Comparison of ENCODE assay signal across 1 cellular context in the genomic region with DNA sequence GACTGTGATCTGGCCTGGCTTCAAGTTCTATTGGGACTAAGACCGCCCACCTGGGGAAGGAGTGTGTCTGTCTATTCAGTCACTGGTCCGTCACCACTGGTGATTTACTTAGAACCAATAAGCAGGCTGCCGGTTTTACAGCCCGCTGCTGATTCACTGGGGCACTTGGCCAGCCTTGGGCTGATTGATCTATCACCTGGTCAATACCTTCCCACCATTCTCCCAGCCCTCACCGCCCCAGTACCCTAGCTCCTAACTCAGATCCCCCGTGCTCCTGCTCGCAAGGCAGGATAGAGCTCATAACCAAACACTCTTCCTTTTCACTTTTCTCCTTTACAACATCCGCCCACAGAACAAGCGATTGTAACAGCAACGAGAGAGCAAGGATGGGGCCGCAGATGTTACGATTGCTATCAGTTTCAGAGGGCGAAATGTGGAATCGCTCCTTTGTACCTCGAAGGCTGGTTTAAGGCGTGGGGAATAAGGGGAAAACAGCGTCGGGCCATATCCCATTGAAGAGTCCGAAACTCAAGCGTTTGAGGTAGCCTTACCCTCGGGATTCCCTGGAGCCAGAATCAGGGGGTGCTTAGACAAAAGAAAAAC.
TF ChIP-seq lines count a peak whose summit lies in the region.

No MANE protein-coding gene starts in this region.

TF ChIP-seq in HEK293, 187 proteins besides CTCF, POLR2A, EP300 and RAD21 (continued from another document):
- TF ChIP-seq, protein P1, sequence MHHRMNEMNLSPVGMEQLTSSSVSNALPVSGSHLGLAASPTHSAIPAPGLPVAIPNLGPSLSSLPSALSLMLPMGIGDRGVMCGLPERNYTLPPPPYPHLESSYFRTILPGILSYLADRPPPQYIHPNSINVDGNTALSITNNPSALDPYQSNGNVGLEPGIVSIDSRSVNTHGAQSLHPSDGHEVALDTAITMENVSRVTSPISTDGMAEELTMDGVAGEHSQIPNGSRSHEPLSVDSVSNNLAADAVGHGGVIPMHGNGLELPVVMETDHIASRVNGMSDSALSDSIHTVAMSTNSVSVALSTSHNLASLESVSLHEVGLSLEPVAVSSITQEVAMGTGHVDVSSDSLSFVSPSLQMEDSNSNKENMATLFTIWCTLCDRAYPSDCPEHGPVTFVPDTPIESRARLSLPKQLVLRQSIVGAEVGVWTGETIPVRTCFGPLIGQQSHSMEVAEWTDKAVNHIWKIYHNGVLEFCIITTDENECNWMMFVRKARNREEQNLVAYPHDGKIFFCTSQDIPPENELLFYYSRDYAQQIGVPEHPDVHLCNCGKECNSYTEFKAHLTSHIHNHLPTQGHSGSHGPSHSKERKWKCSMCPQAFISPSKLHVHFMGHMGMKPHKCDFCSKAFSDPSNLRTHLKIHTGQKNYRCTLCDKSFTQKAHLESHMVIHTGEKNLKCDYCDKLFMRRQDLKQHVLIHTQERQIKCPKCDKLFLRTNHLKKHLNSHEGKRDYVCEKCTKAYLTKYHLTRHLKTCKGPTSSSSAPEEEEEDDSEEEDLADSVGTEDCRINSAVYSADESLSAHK (tag by site-specific recombination; IDR thresholded peaks at IDR 0.05): no peak
- TF ChIP-seq SP2 (tag by site-specific recombination; IDR thresholded peaks at IDR 0.05): peak; percentile 74
- TF ChIP-seq, protein P2, sequence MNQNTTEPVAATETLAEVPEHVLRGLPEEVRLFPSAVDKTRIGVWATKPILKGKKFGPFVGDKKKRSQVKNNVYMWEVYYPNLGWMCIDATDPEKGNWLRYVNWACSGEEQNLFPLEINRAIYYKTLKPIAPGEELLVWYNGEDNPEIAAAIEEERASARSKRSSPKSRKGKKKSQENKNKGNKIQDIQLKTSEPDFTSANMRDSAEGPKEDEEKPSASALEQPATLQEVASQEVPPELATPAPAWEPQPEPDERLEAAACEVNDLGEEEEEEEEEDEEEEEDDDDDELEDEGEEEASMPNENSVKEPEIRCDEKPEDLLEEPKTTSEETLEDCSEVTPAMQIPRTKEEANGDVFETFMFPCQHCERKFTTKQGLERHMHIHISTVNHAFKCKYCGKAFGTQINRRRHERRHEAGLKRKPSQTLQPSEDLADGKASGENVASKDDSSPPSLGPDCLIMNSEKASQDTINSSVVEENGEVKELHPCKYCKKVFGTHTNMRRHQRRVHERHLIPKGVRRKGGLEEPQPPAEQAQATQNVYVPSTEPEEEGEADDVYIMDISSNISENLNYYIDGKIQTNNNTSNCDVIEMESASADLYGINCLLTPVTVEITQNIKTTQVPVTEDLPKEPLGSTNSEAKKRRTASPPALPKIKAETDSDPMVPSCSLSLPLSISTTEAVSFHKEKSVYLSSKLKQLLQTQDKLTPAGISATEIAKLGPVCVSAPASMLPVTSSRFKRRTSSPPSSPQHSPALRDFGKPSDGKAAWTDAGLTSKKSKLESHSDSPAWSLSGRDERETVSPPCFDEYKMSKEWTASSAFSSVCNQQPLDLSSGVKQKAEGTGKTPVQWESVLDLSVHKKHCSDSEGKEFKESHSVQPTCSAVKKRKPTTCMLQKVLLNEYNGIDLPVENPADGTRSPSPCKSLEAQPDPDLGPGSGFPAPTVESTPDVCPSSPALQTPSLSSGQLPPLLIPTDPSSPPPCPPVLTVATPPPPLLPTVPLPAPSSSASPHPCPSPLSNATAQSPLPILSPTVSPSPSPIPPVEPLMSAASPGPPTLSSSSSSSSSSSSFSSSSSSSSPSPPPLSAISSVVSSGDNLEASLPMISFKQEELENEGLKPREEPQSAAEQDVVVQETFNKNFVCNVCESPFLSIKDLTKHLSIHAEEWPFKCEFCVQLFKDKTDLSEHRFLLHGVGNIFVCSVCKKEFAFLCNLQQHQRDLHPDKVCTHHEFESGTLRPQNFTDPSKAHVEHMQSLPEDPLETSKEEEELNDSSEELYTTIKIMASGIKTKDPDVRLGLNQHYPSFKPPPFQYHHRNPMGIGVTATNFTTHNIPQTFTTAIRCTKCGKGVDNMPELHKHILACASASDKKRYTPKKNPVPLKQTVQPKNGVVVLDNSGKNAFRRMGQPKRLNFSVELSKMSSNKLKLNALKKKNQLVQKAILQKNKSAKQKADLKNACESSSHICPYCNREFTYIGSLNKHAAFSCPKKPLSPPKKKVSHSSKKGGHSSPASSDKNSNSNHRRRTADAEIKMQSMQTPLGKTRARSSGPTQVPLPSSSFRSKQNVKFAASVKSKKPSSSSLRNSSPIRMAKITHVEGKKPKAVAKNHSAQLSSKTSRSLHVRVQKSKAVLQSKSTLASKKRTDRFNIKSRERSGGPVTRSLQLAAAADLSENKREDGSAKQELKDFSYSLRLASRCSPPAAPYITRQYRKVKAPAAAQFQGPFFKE (tag by site-specific recombination; IDR thresholded peaks at IDR 0.05; ENCODE audit: borderline replicate concordance): no peak
- TF ChIP-seq ZNF266 (tag by site-specific recombination; IDR thresholded peaks at IDR 0.05; ENCODE audit: low read depth): no peak
- TF ChIP-seq ZFP69B (tag by site-specific recombination; IDR thresholded peaks at IDR 0.05): no peak
- TF ChIP-seq, protein P3, sequence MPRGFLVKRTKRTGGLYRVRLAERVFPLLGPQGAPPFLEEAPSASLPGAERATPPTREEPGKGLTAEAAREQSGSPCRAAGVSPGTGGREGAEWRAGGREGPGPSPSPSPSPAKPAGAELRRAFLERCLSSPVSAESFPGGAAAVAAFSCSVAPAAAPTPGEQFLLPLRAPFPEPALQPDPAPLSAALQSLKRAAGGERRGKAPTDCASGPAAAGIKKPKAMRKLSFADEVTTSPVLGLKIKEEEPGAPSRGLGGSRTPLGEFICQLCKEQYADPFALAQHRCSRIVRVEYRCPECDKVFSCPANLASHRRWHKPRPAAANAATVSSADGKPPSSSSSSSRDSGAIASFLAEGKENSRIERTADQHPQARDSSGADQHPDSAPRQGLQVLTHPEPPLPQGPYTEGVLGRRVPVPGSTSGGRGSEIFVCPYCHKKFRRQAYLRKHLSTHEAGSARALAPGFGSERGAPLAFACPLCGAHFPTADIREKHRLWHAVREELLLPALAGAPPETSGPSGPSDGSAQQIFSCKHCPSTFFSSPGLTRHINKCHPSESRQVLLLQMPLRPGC (tag by site-specific recombination; IDR thresholded peaks at IDR 0.05): no peak
- TF ChIP-seq, protein P4, sequence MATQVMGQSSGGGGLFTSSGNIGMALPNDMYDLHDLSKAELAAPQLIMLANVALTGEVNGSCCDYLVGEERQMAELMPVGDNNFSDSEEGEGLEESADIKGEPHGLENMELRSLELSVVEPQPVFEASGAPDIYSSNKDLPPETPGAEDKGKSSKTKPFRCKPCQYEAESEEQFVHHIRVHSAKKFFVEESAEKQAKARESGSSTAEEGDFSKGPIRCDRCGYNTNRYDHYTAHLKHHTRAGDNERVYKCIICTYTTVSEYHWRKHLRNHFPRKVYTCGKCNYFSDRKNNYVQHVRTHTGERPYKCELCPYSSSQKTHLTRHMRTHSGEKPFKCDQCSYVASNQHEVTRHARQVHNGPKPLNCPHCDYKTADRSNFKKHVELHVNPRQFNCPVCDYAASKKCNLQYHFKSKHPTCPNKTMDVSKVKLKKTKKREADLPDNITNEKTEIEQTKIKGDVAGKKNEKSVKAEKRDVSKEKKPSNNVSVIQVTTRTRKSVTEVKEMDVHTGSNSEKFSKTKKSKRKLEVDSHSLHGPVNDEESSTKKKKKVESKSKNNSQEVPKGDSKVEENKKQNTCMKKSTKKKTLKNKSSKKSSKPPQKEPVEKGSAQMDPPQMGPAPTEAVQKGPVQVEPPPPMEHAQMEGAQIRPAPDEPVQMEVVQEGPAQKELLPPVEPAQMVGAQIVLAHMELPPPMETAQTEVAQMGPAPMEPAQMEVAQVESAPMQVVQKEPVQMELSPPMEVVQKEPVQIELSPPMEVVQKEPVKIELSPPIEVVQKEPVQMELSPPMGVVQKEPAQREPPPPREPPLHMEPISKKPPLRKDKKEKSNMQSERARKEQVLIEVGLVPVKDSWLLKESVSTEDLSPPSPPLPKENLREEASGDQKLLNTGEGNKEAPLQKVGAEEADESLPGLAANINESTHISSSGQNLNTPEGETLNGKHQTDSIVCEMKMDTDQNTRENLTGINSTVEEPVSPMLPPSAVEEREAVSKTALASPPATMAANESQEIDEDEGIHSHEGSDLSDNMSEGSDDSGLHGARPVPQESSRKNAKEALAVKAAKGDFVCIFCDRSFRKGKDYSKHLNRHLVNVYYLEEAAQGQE (tag by site-specific recombination; IDR thresholded peaks at IDR 0.05): no peak
- peak; percentile 49 for TF ChIP-seq ZNF366 (tag by site-specific recombination; conservative IDR thresholded peaks at IDR 0.05)
- TF ChIP-seq ZSCAN16 (tag by site-specific recombination; IDR thresholded peaks at IDR 0.05): no peak
- TF ChIP-seq, protein P5, sequence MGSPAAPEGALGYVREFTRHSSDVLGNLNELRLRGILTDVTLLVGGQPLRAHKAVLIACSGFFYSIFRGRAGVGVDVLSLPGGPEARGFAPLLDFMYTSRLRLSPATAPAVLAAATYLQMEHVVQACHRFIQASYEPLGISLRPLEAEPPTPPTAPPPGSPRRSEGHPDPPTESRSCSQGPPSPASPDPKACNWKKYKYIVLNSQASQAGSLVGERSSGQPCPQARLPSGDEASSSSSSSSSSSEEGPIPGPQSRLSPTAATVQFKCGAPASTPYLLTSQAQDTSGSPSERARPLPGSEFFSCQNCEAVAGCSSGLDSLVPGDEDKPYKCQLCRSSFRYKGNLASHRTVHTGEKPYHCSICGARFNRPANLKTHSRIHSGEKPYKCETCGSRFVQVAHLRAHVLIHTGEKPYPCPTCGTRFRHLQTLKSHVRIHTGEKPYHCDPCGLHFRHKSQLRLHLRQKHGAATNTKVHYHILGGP (tag by site-specific recombination; IDR thresholded peaks at IDR 0.05): no peak
- TF ChIP-seq REPIN1 (tag by site-specific recombination; IDR thresholded peaks at IDR 0.05; ENCODE audit: low read depth): no peak
- TF ChIP-seq ZNF610 (tag by site-specific recombination; IDR thresholded peaks at IDR 0.05; ENCODE audit: borderline replicate concordance): no peak
- TF ChIP-seq ZNF768 (tag by site-specific recombination; IDR thresholded peaks at IDR 0.05): no peak
- TF ChIP-seq ZNF544 (tag by site-specific recombination; IDR thresholded peaks at IDR 0.05): no peak
- TF ChIP-seq ZNF596 (tag by site-specific recombination; IDR thresholded peaks at IDR 0.05): no peak
- no peak for TF ChIP-seq GLI2 (tag by site-specific recombination; IDR thresholded peaks at IDR 0.05; ENCODE audit: borderline replicate concordance, low read depth)
- no peak for TF ChIP-seq ZNF560 (tag by site-specific recombination; IDR thresholded peaks at IDR 0.05; ENCODE audit: borderline replicate concordance)
- no peak for TF ChIP-seq ZNF561 (tag by site-specific recombination; IDR thresholded peaks at IDR 0.05; ENCODE audit: borderline replicate concordance)
- no peak for TF ChIP-seq ZNF501 (tag by site-specific recombination; IDR thresholded peaks at IDR 0.05)
- no peak for TF ChIP-seq ZNF394 (tag by site-specific recombination; IDR thresholded peaks at IDR 0.05; ENCODE audit: borderline replicate concordance)
- no peak for TF ChIP-seq ZSCAN30 (tag by site-specific recombination; IDR thresholded peaks at IDR 0.05)
- TF ChIP-seq ZNF37A (tag by site-specific recombination; IDR thresholded peaks at IDR 0.05): no peak
- TF ChIP-seq, protein P6, sequence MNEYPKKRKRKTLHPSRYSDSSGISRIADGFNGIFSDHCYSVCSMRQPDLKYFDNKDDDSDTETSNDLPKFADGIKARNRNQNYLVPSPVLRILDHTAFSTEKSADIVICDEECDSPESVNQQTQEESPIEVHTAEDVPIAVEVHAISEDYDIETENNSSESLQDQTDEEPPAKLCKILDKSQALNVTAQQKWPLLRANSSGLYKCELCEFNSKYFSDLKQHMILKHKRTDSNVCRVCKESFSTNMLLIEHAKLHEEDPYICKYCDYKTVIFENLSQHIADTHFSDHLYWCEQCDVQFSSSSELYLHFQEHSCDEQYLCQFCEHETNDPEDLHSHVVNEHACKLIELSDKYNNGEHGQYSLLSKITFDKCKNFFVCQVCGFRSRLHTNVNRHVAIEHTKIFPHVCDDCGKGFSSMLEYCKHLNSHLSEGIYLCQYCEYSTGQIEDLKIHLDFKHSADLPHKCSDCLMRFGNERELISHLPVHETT (tag by site-specific recombination; IDR thresholded peaks at IDR 0.05): no peak
- TF ChIP-seq, protein P7, sequence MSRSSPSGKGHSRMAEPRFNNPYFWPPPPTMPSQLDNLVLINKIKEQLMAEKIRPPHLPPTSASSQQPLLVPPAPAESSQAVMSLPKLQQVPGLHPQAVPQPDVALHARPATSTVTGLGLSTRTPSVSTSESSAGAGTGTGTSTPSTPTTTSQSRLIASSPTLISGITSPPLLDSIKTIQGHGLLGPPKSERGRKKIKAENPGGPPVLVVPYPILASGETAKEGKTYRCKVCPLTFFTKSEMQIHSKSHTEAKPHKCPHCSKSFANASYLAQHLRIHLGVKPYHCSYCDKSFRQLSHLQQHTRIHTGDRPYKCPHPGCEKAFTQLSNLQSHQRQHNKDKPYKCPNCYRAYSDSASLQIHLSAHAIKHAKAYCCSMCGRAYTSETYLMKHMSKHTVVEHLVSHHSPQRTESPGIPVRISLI (tag by site-specific recombination; IDR thresholded peaks at IDR 0.05): no peak
- TF ChIP-seq ZFHX2 (tag by site-specific recombination; conservative IDR thresholded peaks at IDR 0.05): peak; percentile 58; the same call in 1 of the 2 replicates
- no peak for TF ChIP-seq YY1 (tag by site-specific recombination; IDR thresholded peaks at IDR 0.05)
- peak; percentile 61; the same call in 1 of the 2 replicates for TF ChIP-seq PRDM1 (tag by site-specific recombination; IDR thresholded peaks at IDR 0.05)
- TF ChIP-seq ZNF169 (tag by site-specific recombination; IDR thresholded peaks at IDR 0.05): no peak
- peak; percentile 39 for TF ChIP-seq EGR2 (tag by site-specific recombination; IDR thresholded peaks at IDR 0.05; ENCODE audit: low read depth)
TF ChIP-seq in HEK293: peak in this region for 11.
